24 cellular contexts compared by ENCODE assay signal in the genomic region with DNA sequence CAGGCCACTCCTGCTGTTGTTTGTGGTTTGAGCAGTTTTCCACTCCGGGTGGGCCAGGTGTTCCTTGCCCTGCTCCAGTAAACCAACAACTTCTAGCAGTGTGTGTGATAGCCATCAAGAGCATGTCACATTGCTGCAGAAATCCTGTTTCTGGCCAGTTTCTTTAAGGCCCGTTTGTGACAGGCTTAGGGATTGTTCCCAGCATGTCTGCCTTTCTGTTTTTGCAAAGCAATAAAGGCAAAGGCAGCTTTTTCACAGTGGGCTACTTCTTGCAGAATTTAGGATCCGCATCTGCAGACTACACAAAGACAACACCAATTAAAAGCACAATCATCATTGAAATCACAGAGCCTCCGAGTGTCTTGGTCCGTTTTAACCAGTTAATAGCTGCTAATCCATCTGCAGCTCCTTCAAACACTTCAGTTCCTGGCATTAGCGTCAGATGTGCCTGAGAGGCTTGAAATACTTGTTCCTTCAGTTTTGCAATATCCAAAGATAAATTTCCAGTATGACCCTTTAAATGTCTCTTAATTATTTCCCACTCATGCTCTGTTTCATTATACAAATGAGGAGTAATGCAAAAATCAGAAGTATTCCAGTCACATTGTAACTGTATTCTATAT.
"Had no signal": no experiment of that assay in that cellular context is flagged by ENCODE, and none has a peak within 500 bp of the region (broad histone marks: within the 10 kb centered on the region; RNA-seq: fewer than 3 reads in every experiment).

No MANE protein-coding gene starts in this region.

- H3K27me3 Mint-ChIP-seq: dendritic cell treated with granulocyte-macrophage colony-stimulating factor and Interleukin-4, amounts not matched to agents 40 ng/mL and 50 ng/mL, for 4 days; memory B cell; natural killer cell treated with Interleukin-12 subunit alpha and Interleukin-12 subunit beta and Interleukin-15 and Interleukin-18, amount 100 ng/mL, for 72 hours; stimulated activated naive CD8-positive, alpha-beta T cell treated with anti-CD3 and anti-CD28 coated beads, Interleukin-15, Interleukin-2, amounts not matched to agents 100 ng/mL and 50 ng/mL, for 24 hours had no signal

- H3K27ac ChIP-seq: hepatocyte, pancreas, thyroid gland had no signal

- H3K36me3 Mint-ChIP-seq: brain, memory B cell had no signal

- H3K4me1 Mint-ChIP-seq: immature natural killer cell, memory B cell had no signal

- H3K36me3 ChIP-seq: pancreas, thyroid gland had no signal

- H3K27me3 ChIP-seq: hepatocyte, pancreas, thyroid gland had no signal

- H3K4me3 Mint-ChIP-seq: activated CD8-positive, alpha-beta T cell treated with anti-CD3 and anti-CD28 coated beads, Interleukin-2, amount 10 ng/mL, durations not matched to agents 7 days and 5 days; activated T-helper 1 cell treated with anti-CD3 and anti-CD28 coated beads, Interleukin-12 subunit alpha, Interleukin-12 subunit beta, Interleukin-2, Interleukin-4 antibody, amounts not matched to agents 30 ng/mL and 10 ng/mL and 1 ng/mL, durations not matched to agents 14 hours and 24 hours and 36 hours; brain; dendritic cell treated with granulocyte-macrophage colony-stimulating factor and Interleukin-4, amounts not matched to agents 40 ng/mL and 50 ng/mL, for 4 days; immature natural killer cell; memory B cell; natural killer cell treated with Interleukin-12 subunit alpha and Interleukin-12 subunit beta and Interleukin-15 and Interleukin-18, amount 100 ng/mL, for 72 hours; stimulated activated naive CD8-positive, alpha-beta T cell treated with anti-CD3 and anti-CD28 coated beads, Interleukin-15, Interleukin-2, amounts not matched to agents 100 ng/mL and 50 ng/mL, for 24 hours had no signal

- H3K27ac Mint-ChIP-seq: activated CD8-positive, alpha-beta T cell treated with anti-CD3 and anti-CD28 coated beads, Interleukin-2, amount 10 ng/mL, durations not matched to agents 7 days and 5 days; activated T-helper 1 cell treated with anti-CD3 and anti-CD28 coated beads, Interleukin-12 subunit alpha, Interleukin-12 subunit beta, Interleukin-2, Interleukin-4 antibody, amounts not matched to agents 30 ng/mL and 10 ng/mL and 1 ng/mL, durations not matched to agents 14 hours and 24 hours and 36 hours; dendritic cell treated with granulocyte-macrophage colony-stimulating factor and Interleukin-4, amounts not matched to agents 40 ng/mL and 50 ng/mL, for 4 days; immature natural killer cell; memory B cell; natural killer cell treated with Interleukin-12 subunit alpha and Interleukin-12 subunit beta and Interleukin-15 and Interleukin-18, amount 100 ng/mL, for 72 hours; stimulated activated naive CD8-positive, alpha-beta T cell treated with anti-CD3 and anti-CD28 coated beads, Interleukin-15, Interleukin-2, amounts not matched to agents 100 ng/mL and 50 ng/mL, for 24 hours had no signal

- H3K9me3 ChIP-seq: pancreas, thyroid gland had no signal

- H3K79me2 ChIP-seq: hepatocyte had no signal

- H3K4me2 ChIP-seq: hepatocyte had no signal

- H3K4me3 ChIP-seq: hepatocyte, pancreas, thyroid gland had no signal

- H2AFZ ChIP-seq: hepatocyte had no signal

- H3K4me1 ChIP-seq: pancreas, thyroid gland had no signal

- FAIRE-seq: endothelial cell of umbilical vein, pancreas, TTC549, urothelium cell line had no signal

- DNase-seq: activated CD4-positive, alpha-beta T cell treated with anti-CD3 and anti-CD28 coated beads for 1 hour; activated CD4-positive, alpha-beta T cell treated with anti-CD3 and anti-CD28 coated beads, Interleukin-2, amount 50 U/mL, for 1 hour; activated CD8-positive, alpha-beta T cell treated with anti-CD3 and anti-CD28 coated beads, Interleukin-2, amount 10 ng/mL, durations not matched to agents 7 days and 5 days; activated gamma-delta T cell; activated naive CD4-positive, alpha-beta T cell treated with anti-CD3 and anti-CD28 coated beads, Interleukin-2, amount 50 U/mL, for 16 hours; aorta; effector CD8-positive, alpha-beta T cell; foreskin melanocyte; immature natural killer cell; pancreas; right cardiac atrium; stimulated activated CD4-positive, alpha-beta T cell treated with anti-CD3 and anti-CD28 coated beads, Interleukin-4, amount 100 ng/mL, for 4 hours; substantia nigra; thyroid gland had no signal
